Comparison of ENCODE assay signal across 8 cellular contexts in the genomic region with DNA sequence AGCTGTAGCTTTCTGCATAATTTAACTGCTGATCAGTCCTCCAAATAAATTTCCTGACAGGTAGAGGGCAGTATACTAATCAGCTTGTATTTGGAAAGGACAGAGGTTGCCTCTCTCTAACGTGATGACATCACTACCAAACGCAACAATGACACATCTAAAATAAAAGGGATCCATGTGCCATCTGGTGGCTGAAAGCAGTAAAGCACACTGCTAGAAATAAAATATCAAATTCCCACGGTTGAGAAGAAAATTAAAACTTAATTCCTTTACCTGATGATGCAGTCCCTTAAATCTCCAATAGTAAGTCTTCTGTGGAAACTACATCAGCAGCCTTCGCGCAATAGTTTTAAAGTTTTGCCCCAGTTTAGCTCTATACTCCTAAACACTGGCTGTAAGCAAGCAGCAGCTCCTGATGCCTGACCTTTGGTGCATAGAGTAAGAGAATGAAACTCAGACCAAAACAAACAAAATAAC. TPM values are rescaled to one million over a fixed set of nuclear protein-coding genes. Genes with fewer than 3 reads are reported as not detected.
DNase-seq lines count a peak whose midpoint lies in the region; ATAC-seq, FAIRE-seq and TF ChIP-seq lines count a peak whose summit lies in the region.

No MANE protein-coding gene starts in this region.

- H3K4me1 ChIP-seq in K562 (replicated peaks in 1 of 2; ENCODE audit: control insufficient read depth in 2 of 2, insufficient read depth in 2 of 2, low read length in 2 of 2) = 0 out of 5 replicates have a peak, but pooled peaks cover 0 to 4% of the 10 kb centered on the region in 2 experiments
- H3K4me1 ChIP-seq in iPS-20b (ENCODE audit: insufficient read depth, low read length) = peaks cover 13% of the 10 kb centered on the region; the same call in 1 of the 2 replicates
- peaks cover 16% of the 10 kb centered on the region for H3K4me1 ChIP-seq in smooth muscle cell (ENCODE audit: low read depth)

- ATAC-seq in GM18519 (IDR thresholded peaks at IDR 0.05; ENCODE audit: low FRiP score, unreplicated experiment) = peak; percentile 91
- ATAC-seq in HG03060 (IDR thresholded peaks at IDR 0.05; ENCODE audit: low read depth, unreplicated experiment) = peak; percentile 96
- peak; percentile 92 for ATAC-seq in K562

- TF ChIP-seq CTCF in K562 (IDR thresholded peaks at IDR 0.05 in 2 of 3, conservative IDR thresholded peaks at IDR 0.05 in 1 of 3; ENCODE audit: insufficient read depth in 2 of 3, low read depth in 1 of 3, low read length in 3 of 3) (peak; percentile 92 to 98 (median 95)), smooth muscle cell (IDR thresholded peaks at IDR 0.05; ENCODE audit: borderline replicate concordance, insufficient read depth, poor library complexity, severe bottlenecking) (peak; percentile 94)

- peak; percentile 96 for FAIRE-seq in K562 (lab: Jason Lieb, UNC)

- H3K9me3 ChIP-seq in K562 (replicated peaks; ENCODE audit: control insufficient read depth, insufficient read depth, low read depth, low read length) (no peaks in the 10 kb centered on the region), iPS-20b (ENCODE audit: insufficient read depth, low read depth, low read length) (no peaks in the 10 kb centered on the region), smooth muscle cell (replicated peaks; ENCODE audit: low read depth) (no peaks in the 10 kb centered on the region)

- BruUV-seq in K562 (replicated peaks; lab: Mats Ljungman, UMichigan) = no TSS peak

- CTCF ChIA-PET in K562 (lab: Yijun Ruan, JAX; ENCODE audit: low intra/inter-chr PET ratio) = interaction anchor here (0.7 to 2.2 kb wide), 16 partner anchors 39 to 483 kb away, joined by 3 to 12 read pairs (median 4); a partner anchor contains a TSS

- no peaks in the 10 kb centered on the region for H3K9me1 ChIP-seq in K562 (ENCODE audit: control insufficient read depth, insufficient read depth, low read length)

- WGBS in K562 (ENCODE audit: insufficient coverage, low coverage, missing lambda C conversion rate) = 19% methylated on average over 5 of the region's 5 CpGs
- 33% methylated on average over 5 of the region's 5 CpGs for WGBS in smooth muscle cell (ENCODE audit: low lambda C conversion rate)

- TF ChIP-seq EP300 in K562 (IDR thresholded peaks at IDR 0.05; ENCODE audit: low read length) = peak; percentile 87

- DNase-seq in ACHN (peak; percentile 92), NCI-H2029 (lab: John Stamatoyannopoulos, UW) (peak; percentile 95), T1000 (lab: John Stamatoyannopoulos, UW) (peak; percentile 64), K562 (ENCODE audit: extremely low read depth in 1 of 4, low spot score in 3 of 4) (peak; percentile 73 to 91 (median 76)), smooth muscle cell (lab: John Stamatoyannopoulos, UW; ENCODE audit: unreplicated experiment) (no peak)

- peak; percentile 75 to 83 for TF ChIP-seq RAD21 in K562 (CRISPR knock-in tag; conservative IDR thresholded peaks at IDR 0.05 in 1 of 2, IDR thresholded peaks at IDR 0.05 in 1 of 2)

- in situ Hi-C loops in ACHN (cut with HindIII; ENCODE audit: low pct_ligation_motif_present, low pct_unique_long_range_greater_than_20kb, low sequenced_read_pairs) (no loop called here), K562 (cut with MboI) (loop anchor here (5.0 to 10.0 kb wide), 2 partner anchors 142 to 329 kb away; a partner anchor contains a TSS)

- H3K79me2 ChIP-seq in K562 (ENCODE audit: control insufficient read depth, insufficient read depth, low read length) (peaks cover 33% of the 10 kb centered on the region), smooth muscle cell (ENCODE audit: low read depth) (no peaks in the 10 kb centered on the region)

- peaks cover 9% of the 10 kb centered on the region for H3F3A ChIP-seq in smooth muscle cell (ENCODE audit: low read depth)

- POLR2A ChIA-PET in K562 (lab: Yijun Ruan, JAX) = interaction anchor here (0.6 to 1.0 kb wide), 5 partner anchors 62 to 341 kb away, joined by 3 to 4 read pairs (median 3); a partner anchor contains a TSS

- intact Hi-C loops in K562 (cut with micrococcal nuclease) = loop anchor here (1.0 to 5.0 kb wide), 3 partner anchors 227 to 341 kb away; a partner anchor contains a TSS

- H3K27me3 ChIP-seq in K562 (ENCODE audit: control insufficient read depth in 2 of 2, insufficient read depth in 2 of 2, low read length in 2 of 2) (no peaks in the 10 kb centered on the region), iPS-20b (ENCODE audit: insufficient read depth, low read length) (no peaks in the 10 kb centered on the region), smooth muscle cell (ENCODE audit: low read depth) (no peaks in the 10 kb centered on the region)

- H3K4me3 ChIP-seq in K562 = no peak overlapping the region
- H3K4me3 ChIP-seq in iPS-20b (ENCODE audit: low read length) = no peak overlapping the region
- no peak overlapping the region for H3K4me3 ChIP-seq in smooth muscle cell

- H3K9ac ChIP-seq in K562 (ENCODE audit: insufficient read depth in 1 of 2, low read depth in 2 of 2, low read length in 2 of 2) = peak overlapping the region in 1 of 2 experiments; percentile 32; a peak in 1 of 4 replicates
- peak overlapping the region; percentile 65; the same call in 1 of the 2 replicates for H3K9ac ChIP-seq in iPS-20b (ENCODE audit: low read depth, low read length)
- H3K9ac ChIP-seq in smooth muscle cell (ENCODE audit: low read depth) = no peak overlapping the region

- peak overlapping the region; percentile 24; the same call in 1 of the 2 replicates for H3K4me2 ChIP-seq in K562 (ENCODE audit: insufficient read depth, low read length)
- H3K4me2 ChIP-seq in smooth muscle cell = no peak overlapping the region

- TF ChIP-seq POLR2A in K562 (conservative IDR thresholded peaks at IDR 0.05) = no peak

- H3K27ac ChIP-seq in K562 (ENCODE audit: extremely low read depth, low read depth, low read length) (peak overlapping the region; percentile 80), iPS-20b (ENCODE audit: low read length) (no peak overlapping the region), smooth muscle cell (ENCODE audit: low read depth) (peak overlapping the region; percentile 58)

- H4K20me1 ChIP-seq in K562 (replicated peaks; ENCODE audit: control insufficient read depth, insufficient read depth, low read length) (no peaks in the 10 kb centered on the region), smooth muscle cell (ENCODE audit: low read depth) (no peaks in the 10 kb centered on the region)

- H3K36me3 ChIP-seq in K562 (ENCODE audit: control insufficient read depth, insufficient read depth, low read length) (peaks cover 99% of the 10 kb centered on the region), iPS-20b (ENCODE audit: insufficient read depth, low read depth, low read length) (peaks cover 60% of the 10 kb centered on the region), smooth muscle cell (ENCODE audit: low read depth) (no peaks in the 10 kb centered on the region)

- H2AFZ ChIP-seq in K562 (ENCODE audit: low read depth, low read length) (peak overlapping the region; percentile 37; the same call in 1 of the 2 replicates), smooth muscle cell (ENCODE audit: low read depth) (no peak overlapping the region)

TF ChIP-seq in K562, 482 proteins besides CTCF, POLR2A, EP300 and RAD21 (continues in another document):
- TF ChIP-seq ATF7 (IDR thresholded peaks at IDR 0.05) (peak; percentile 98), ESRRA (IDR thresholded peaks at IDR 0.05; ENCODE audit: borderline replicate concordance, low read depth) (peak; percentile 39; the same call in 1 of the 2 replicates), IFI16 (CRISPR knock-in tag; IDR thresholded peaks at IDR 0.05) (no peak), POLR2H (tag; IDR thresholded peaks at IDR 0.05; ENCODE audit: low read depth) (peak; percentile 34; the same call in 1 of the 2 replicates), SMAD1 (IDR thresholded peaks at IDR 0.05; ENCODE audit: low read depth, low read length, partially characterized antibody) (no peak), CBX3 (IDR thresholded peaks at IDR 0.05; ENCODE audit: borderline replicate concordance in 1 of 2, low read length in 2 of 2) (peak in 1 of 2 experiments; percentile 97; a peak in 2 of 3 replicates)
- TF ChIP-seq, protein P1, sequence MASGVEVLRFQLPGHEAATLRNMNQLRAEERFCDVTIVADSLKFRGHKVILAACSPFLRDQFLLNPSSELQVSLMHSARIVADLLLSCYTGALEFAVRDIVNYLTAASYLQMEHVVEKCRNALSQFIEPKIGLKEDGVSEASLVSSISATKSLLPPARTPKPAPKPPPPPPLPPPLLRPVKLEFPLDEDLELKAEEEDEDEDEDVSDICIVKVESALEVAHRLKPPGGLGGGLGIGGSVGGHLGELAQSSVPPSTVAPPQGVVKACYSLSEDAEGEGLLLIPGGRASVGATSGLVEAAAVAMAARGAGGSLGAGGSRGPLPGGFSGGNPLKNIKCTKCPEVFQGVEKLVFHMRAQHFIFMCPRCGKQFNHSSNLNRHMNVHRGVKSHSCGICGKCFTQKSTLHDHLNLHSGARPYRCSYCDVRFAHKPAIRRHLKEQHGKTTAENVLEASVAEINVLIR (CRISPR knock-in tag; IDR thresholded peaks at IDR 0.05) = peak; percentile 89

RNA-seq across cellular contexts. Expression of a gene that starts 54.5 kb away (rescaled TPM):
- total RNA-seq in K562 (2011; cell fraction: chromatin; rRNA removed; ENCODE audit: low replicate concordance) = 295 and 514 TPM in 2 replicates
- total RNA-seq in K562 (2011; cell fraction: nucleolus; rRNA removed) = 151 and 162 TPM in 2 replicates
- 271 and 317 TPM in 2 replicates for total RNA-seq in K562 (2011; cell fraction: nucleoplasm; rRNA removed)
- total RNA-seq in K562 (2014; rRNA removed) = 90.1 and 91.4 TPM in 2 replicates
- total RNA-seq in K562 (2014; rRNA removed; fragmentation: Illumina TruSeq; extraction: Trizol) = 73.7 and 84.9 TPM in 2 replicates
- total RNA-seq in K562 (2015; rRNA removed; fragmentation: Illumina TruSeq; extraction: Trizol) = 60.8 and 68.0 TPM in 2 replicates
- 268 and 328 TPM in 2 replicates for total RNA-seq in K562 (2021)
- polyA plus RNA-seq in K562 (2011; rRNA removed) = 146 and 159 TPM in 2 replicates
- polyA plus RNA-seq in K562 (2011; cell fraction: cytosol; rRNA removed) = 137 TPM in 2 replicates
- polyA plus RNA-seq in K562 (2011; cell fraction: nucleus; rRNA removed) = 325 and 501 TPM in 2 replicates
- 172 and 199 TPM in 2 replicates for polyA plus RNA-seq in K562 (2012)
- 261 and 291 TPM in 2 replicates for polyA plus RNA-seq in K562 (2014; fragmentation: Illumina TruSeq; extraction: Trizol)
- 10 to 100 TPM; 75.8 to 97.8 TPM for polyA plus RNA-seq in K562 (2014; fragmentation: Nextera tagmentation; extraction: Ambion mirVana)
- 131 and 168 TPM in 2 replicates for polyA plus RNA-seq in K562 (2014; rRNA removed)
- 279 and 286 TPM in 2 replicates for polyA minus RNA-seq in K562 (2011; rRNA and poly(A)+ RNA removed)
- polyA minus RNA-seq in K562 (2011; cell fraction: cytosol; rRNA and poly(A)+ RNA removed) = 184 and 249 TPM in 2 replicates
- 108 and 288 TPM in 2 replicates for polyA minus RNA-seq in K562 (2011; cell fraction: nucleus; rRNA and poly(A)+ RNA removed)
- 25.2 and 26.7 TPM in 2 replicates for total RNA-seq in smooth muscle cell
- polyA plus RNA-seq in smooth muscle cell = 15.4 and 34.7 TPM in 2 replicates
